21 cellular contexts compared by ENCODE assay signal in genomic region chr14:54688229-54688628, GRCh38.
DNase-seq lines count a peak whose midpoint lies in the region; ATAC-seq and TF ChIP-seq lines count a peak whose summit lies in the region.
"Had no signal": no experiment of that assay in that cellular context is flagged by ENCODE, and none has a peak within 500 bp of the region (broad histone marks: within the 10 kb centered on the region; RNA-seq: fewer than 3 reads in every experiment).

No MANE protein-coding gene starts in this region.

- peaks cover 70 to 80% (median 76%) of the 10 kb centered on the region in 4 donors for H3K4me1 ChIP-seq in esophagus muscularis mucosa
- H3K4me1 ChIP-seq: right lobe of liver had no signal

- ATAC-seq in activated T-cell treated with anti-CD3 and anti-CD28 coated beads, Interleukin-2, amount 50 U/mL, for 4 hours = peak; percentile 32 to 70
- ATAC-seq in HG03442 (IDR thresholded peaks at IDR 0.05; ENCODE audit: unreplicated experiment) = peak; percentile 37
- ATAC-seq in stimulated activated naive CD8-positive, alpha-beta T cell treated with anti-CD3 and anti-CD28 coated beads, Interleukin-15, Interleukin-2, amounts not matched to agents 100 U/mL and 50 U/mL, for 24 hours = peak; percentile 58
- ATAC-seq in HG02588 (IDR thresholded peaks at IDR 0.05; ENCODE audit: unreplicated experiment) = no peak
- ATAC-seq: left colon, right lobe of liver had no signal

- peak overlapping the region; percentile 76 to 84 (median 80) for H3K27ac ChIP-seq in esophagus muscularis mucosa (replicated peaks in 1 of 4)
- H3K27ac ChIP-seq: right lobe of liver, SJCRH30 had no signal

- no peaks in the 10 kb centered on the region for H3K36me3 Mint-ChIP-seq in activated T-cell treated with anti-CD3 and anti-CD28 coated beads, Interleukin-2, amount 50 U/mL, for 4 hours (ENCODE audit: insufficient read depth)
- H3K36me3 Mint-ChIP-seq: CD4-positive, CD25-positive, alpha-beta regulatory T cell had no signal

- no peak for TF ChIP-seq POLR2A in esophagus muscularis mucosa (IDR thresholded peaks at IDR 0.05; ENCODE audit: low read depth)

- no peak for DNase-seq in activated T-cell treated with anti-CD3 and anti-CD28 coated beads, Interleukin-2, amount 50 U/mL, for 4 hours
- no peak for DNase-seq in activated T-cell treated with anti-CD3 and anti-CD28 coated beads, Interleukin-2, amount 50 U/mL, for 1 hour
- DNase-seq in esophagus muscularis mucosa (ENCODE audit: extremely low spot score) = no peak
- no peak for DNase-seq in stimulated activated naive CD8-positive, alpha-beta T cell treated with anti-CD3 and anti-CD28 coated beads, Interleukin-15, Interleukin-2, amounts not matched to agents 100 U/mL and 50 U/mL, for 24 hours
- no peak for DNase-seq in dermis blood vessel endothelial cell
- DNase-seq in DMS114 treated with DMSO at 0.1 percent for 48 hours (lab: John Stamatoyannopoulos, UW; ENCODE audit: unreplicated experiment) = no peak
- DNase-seq: activated B cell treated with CpG ODN at 0.5 μM for 24 hours; adrenal gland; CD4-positive, CD25-positive, alpha-beta regulatory T cell; cerebellar nuclear complex; DND-41; left colon; NCI-H1092; NCI-H2081 treated with DMSO at 0.1 percent for 48 hours; NCI-H526; right lobe of liver; SJCRH30; stimulated activated CD4-positive, alpha-beta T cell treated with anti-CD3 and anti-CD28 coated beads, Interleukin-4, amount 100 ng/mL, for 4 hours had no signal

- no peak for TF ChIP-seq CTCF in esophagus muscularis mucosa (IDR thresholded peaks at IDR 0.05)

- no peak overlapping the region for H3K4me3 ChIP-seq in esophagus muscularis mucosa
- H3K4me3 ChIP-seq: adrenal gland, right lobe of liver, SJCRH30 had no signal

- H3K27me3 ChIP-seq in esophagus muscularis mucosa = no peaks in the 10 kb centered on the region
- H3K27me3 ChIP-seq: adrenal gland, right lobe of liver, SJCRH30 had no signal

- H3K36me3 ChIP-seq in esophagus muscularis mucosa = no peaks in the 10 kb centered on the region
- H3K36me3 ChIP-seq: adrenal gland, right lobe of liver, SJCRH30 had no signal

- H3K27me3 Mint-ChIP-seq in activated T-cell treated with anti-CD3 and anti-CD28 coated beads, Interleukin-2, amount 50 U/mL, for 4 hours (ENCODE audit: low read depth) = peaks cover 15% of the 10 kb centered on the region
- H3K27me3 Mint-ChIP-seq: activated B cell treated with CpG ODN at 0.5 μM for 24 hours had no signal

- peaks cover 6% of the 10 kb centered on the region for H3K4me1 Mint-ChIP-seq in activated T-cell treated with anti-CD3 and anti-CD28 coated beads, Interleukin-2, amount 50 U/mL, for 4 hours (ENCODE audit: low read depth)

- no peaks in the 10 kb centered on the region for H3K9me3 Mint-ChIP-seq in activated T-cell treated with anti-CD3 and anti-CD28 coated beads, Interleukin-2, amount 50 U/mL, for 4 hours
- H3K9me3 Mint-ChIP-seq: activated B cell treated with CpG ODN at 0.5 μM for 24 hours; T-helper 2 cell treated with Interferon-gamma antibody and Interleukin-4, amounts not matched to agents 5 μg/mL and 100 μg/mL, for 36 hours had no signal

- H3K9me3 ChIP-seq in esophagus muscularis mucosa = no peaks in the 10 kb centered on the region
- H3K9me3 ChIP-seq: adrenal gland, right lobe of liver, SJCRH30 had no signal

- no peak for TF ChIP-seq EP300 in esophagus muscularis mucosa (IDR thresholded peaks at IDR 0.05)

- H3K4me3 Mint-ChIP-seq in activated T-cell treated with anti-CD3 and anti-CD28 coated beads, Interleukin-2, amount 50 U/mL, for 4 hours = no peak overlapping the region
- H3K4me3 Mint-ChIP-seq: activated B cell treated with CpG ODN at 0.5 μM for 24 hours; CD4-positive, CD25-positive, alpha-beta regulatory T cell; T-helper 2 cell treated with Interferon-gamma antibody and Interleukin-4, amounts not matched to agents 5 μg/mL and 100 μg/mL, for 36 hours had no signal

- 74% methylated on average over 10 of the region's 10 CpGs for WGBS in esophagus muscularis mucosa

- intact Hi-C loops in esophagus muscularis mucosa (cut with DNase I) = loop anchor here (5.0 kb wide), 1 partner anchor 41 kb away; no protein-coding TSS in a partner anchor
